ENCODE assay signal across 2 cellular contexts in the genomic region with DNA sequence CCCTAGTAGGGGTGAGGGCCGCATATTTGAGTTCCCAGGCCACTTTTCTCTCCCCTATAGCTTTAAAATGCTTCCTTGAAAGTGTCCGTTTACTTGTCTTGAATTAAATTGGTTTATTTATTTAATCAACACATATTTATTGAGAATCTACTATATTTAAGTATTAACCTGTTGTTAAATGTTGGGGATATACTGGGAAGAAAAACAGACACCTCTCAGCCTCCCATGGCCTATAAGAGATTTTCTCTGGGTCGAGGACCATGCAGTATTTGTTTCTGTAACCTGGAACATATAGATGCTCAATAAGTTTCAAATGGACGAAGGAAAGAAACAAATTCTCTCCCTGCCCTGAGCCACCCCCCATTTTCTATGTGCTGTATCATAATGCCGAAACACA.
TF ChIP-seq lines count a peak whose summit lies in the region.

No MANE protein-coding gene starts in this region.

TF ChIP-seq in SK-N-SH, 30 proteins besides CTCF, POLR2A, EP300 and RAD21 (continued from another document):
- TF ChIP-seq, protein P1, sequence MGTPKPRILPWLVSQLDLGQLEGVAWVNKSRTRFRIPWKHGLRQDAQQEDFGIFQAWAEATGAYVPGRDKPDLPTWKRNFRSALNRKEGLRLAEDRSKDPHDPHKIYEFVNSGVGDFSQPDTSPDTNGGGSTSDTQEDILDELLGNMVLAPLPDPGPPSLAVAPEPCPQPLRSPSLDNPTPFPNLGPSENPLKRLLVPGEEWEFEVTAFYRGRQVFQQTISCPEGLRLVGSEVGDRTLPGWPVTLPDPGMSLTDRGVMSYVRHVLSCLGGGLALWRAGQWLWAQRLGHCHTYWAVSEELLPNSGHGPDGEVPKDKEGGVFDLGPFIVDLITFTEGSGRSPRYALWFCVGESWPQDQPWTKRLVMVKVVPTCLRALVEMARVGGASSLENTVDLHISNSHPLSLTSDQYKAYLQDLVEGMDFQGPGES (IDR thresholded peaks at IDR 0.05; ENCODE audit: low read depth, low read length) = no peak
- no peak for TF ChIP-seq FOXJ3 (CRISPR knock-in tag; IDR thresholded peaks at IDR 0.05)

TF ChIP-seq in SK-N-SH treated with all-trans-retinoic acid at 6 μM for 48 hours, 23 proteins besides CTCF, POLR2A, EP300 and RAD21 (continued from another document):
- TF ChIP-seq ZNF8 (CRISPR knock-in tag; IDR thresholded peaks at IDR 0.05) = no peak
- TF ChIP-seq, protein P2, sequence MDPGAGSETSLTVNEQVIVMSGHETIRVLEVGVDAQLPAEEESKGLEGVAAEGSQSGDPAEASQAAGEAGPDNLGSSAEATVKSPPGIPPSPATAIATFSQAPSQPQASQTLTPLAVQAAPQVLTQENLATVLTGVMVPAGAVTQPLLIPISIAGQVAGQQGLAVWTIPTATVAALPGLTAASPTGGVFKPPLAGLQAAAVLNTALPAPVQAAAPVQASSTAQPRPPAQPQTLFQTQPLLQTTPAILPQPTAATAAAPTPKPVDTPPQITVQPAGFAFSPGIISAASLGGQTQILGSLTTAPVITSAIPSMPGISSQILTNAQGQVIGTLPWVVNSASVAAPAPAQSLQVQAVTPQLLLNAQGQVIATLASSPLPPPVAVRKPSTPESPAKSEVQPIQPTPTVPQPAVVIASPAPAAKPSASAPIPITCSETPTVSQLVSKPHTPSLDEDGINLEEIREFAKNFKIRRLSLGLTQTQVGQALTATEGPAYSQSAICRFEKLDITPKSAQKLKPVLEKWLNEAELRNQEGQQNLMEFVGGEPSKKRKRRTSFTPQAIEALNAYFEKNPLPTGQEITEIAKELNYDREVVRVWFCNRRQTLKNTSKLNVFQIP (CRISPR knock-in tag; IDR thresholded peaks at IDR 0.05; ENCODE audit: borderline replicate concordance, low read depth) = no peak
- no peak for TF ChIP-seq TOX (CRISPR knock-in tag; IDR thresholded peaks at IDR 0.05; ENCODE audit: borderline replicate concordance)
- TF ChIP-seq ZC3H10 (CRISPR knock-in tag; IDR thresholded peaks at IDR 0.05) = no peak
- no peak for TF ChIP-seq ZNF70 (CRISPR knock-in tag; IDR thresholded peaks at IDR 0.05)
- TF ChIP-seq ZNF565 (CRISPR knock-in tag; conservative IDR thresholded peaks at IDR 0.05; ENCODE audit: low read depth) = no peak
- TF ChIP-seq ARNTL (CRISPR knock-in tag; IDR thresholded peaks at IDR 0.05; ENCODE audit: borderline replicate concordance, low read depth) = no peak
- TF ChIP-seq ESRRG (CRISPR knock-in tag; IDR thresholded peaks at IDR 0.05) = no peak
- no peak for TF ChIP-seq ISL1 (CRISPR knock-in tag; IDR thresholded peaks at IDR 0.05)
